In the genomic region with DNA sequence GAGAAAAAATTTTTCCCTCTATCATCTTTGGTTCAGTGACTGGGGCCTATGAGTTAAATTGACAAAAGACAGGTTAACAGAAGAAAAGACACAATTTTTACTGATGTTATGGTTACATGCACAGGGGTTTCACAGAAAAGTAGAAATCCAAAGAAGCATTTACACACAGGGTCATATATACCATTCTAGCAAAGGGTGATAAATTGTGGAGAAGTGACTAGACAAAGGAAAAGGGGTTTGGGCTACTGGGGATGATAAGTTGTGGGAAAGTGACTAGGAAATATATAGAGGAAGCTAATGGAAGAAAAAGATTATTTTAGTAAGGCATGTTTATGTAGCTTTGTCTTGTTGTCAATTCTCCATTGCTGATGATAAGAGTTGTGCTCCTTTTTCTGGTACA, we compare ENCODE assay signal across 23 cellular contexts.
DNase-seq lines count a peak whose midpoint lies in the region; ATAC-seq and TF ChIP-seq lines count a peak whose summit lies in the region.
"Had no signal": no experiment of that assay in that cellular context is flagged by ENCODE, and none has a peak within 500 bp of the region (broad histone marks: within the 10 kb centered on the region; RNA-seq: fewer than 3 reads in every experiment).

No MANE protein-coding gene starts in this region.

- CTCF ChIA-PET in HEK293 (lab: Yijun Ruan, JAX) (interaction anchor here (0.5 kb wide), 1 partner anchor 50 kb away, joined by 4 read pairs; no protein-coding TSS in a partner anchor), WTC11 (lab: Charles Lee) (interaction anchor here (1.1 kb wide), 1 partner anchor 18 kb away, joined by 3 read pairs; no protein-coding TSS in a partner anchor)

- POLR2A ChIA-PET in HEK293 (lab: Yijun Ruan, JAX) (no interaction called here), WTC11 (lab: Charles Lee) (no interaction called here)

- peaks cover 12% of the 10 kb centered on the region for H3K9me3 Mint-ChIP-seq in WTC11
- H3K9me3 Mint-ChIP-seq in chondrocyte (ENCODE audit: low read depth), result peaks cover 7% of the 10 kb centered on the region

- H3K4me3 Mint-ChIP-seq in WTC11, result no peak overlapping the region
- H3K4me3 Mint-ChIP-seq in chondrocyte (ENCODE audit: unreplicated experiment), result no peak overlapping the region
- H3K4me3 Mint-ChIP-seq: CD14-positive monocyte; CD4-positive, alpha-beta memory T cell; CD4-positive, CD25-positive, alpha-beta regulatory T cell; CD8-positive, alpha-beta memory T cell had no signal

- H3K9me3 ChIP-seq in HEK293 (ENCODE audit: control insufficient read depth, insufficient read depth, low read depth, low read length) (no peaks in the 10 kb centered on the region), left lung (peaks cover 0 to 7% of the 10 kb centered on the region in 2 donors)
- H3K9me3 ChIP-seq: BE2C had no signal

- TF ChIP-seq CTCF in HEK293 (tag by site-specific recombination; IDR thresholded peaks at IDR 0.05) (no peak), WTC11 (IDR thresholded peaks at IDR 0.05) (no peak), chondrocyte (IDR thresholded peaks at IDR 0.05) (no peak), left lung (IDR thresholded peaks at IDR 0.05) (no peak)

- DNase-seq in WTC11 (ENCODE audit: low spot score) (no peak), chondrocyte (ENCODE audit: low spot score) (no peak), left lung (no peak)
- DNase-seq in activated CD4-positive, alpha-beta T cell treated with anti-CD3 and anti-CD28 coated beads, Interleukin-2, amount 50 U/mL, for 1 hour, result no peak
- DNase-seq: 8988T; ACHN; BE2C; C1 segment of cervical spinal cord; CD4-positive, alpha-beta memory T cell; CD4-positive, CD25-positive, alpha-beta regulatory T cell; CD8-positive, alpha-beta memory T cell; COR-L47; DMS 273 treated with DMSO at 0.1 percent for 48 hours; DMS153; DMS53; DMS79; DND-41; EL; GDM1 had no signal

- ATAC-seq in WTC11, result no peak
- ATAC-seq in left lung, result no peak
- ATAC-seq: GM12878 had no signal

- peak overlapping the region; percentile 19; the same call in 1 of the 2 replicates for H3K27ac Mint-ChIP-seq in WTC11
- no peak overlapping the region for H3K27ac Mint-ChIP-seq in chondrocyte (ENCODE audit: unreplicated experiment)
- H3K27ac Mint-ChIP-seq: CD4-positive, alpha-beta memory T cell; CD4-positive, CD25-positive, alpha-beta regulatory T cell had no signal

- H3K27ac ChIP-seq in HEK293 (ENCODE audit: extremely low read depth, low read depth, low read length) (no peak overlapping the region), left lung (no peak overlapping the region)
- H3K27ac ChIP-seq: BLaER1 had no signal

- H3K4me3 ChIP-seq in HEK293 (ENCODE audit: low read depth, low read length) (no peak overlapping the region), left lung (no peak overlapping the region)
- H3K4me3 ChIP-seq: BLaER1, GM12878 had no signal

- H3K27me3 Mint-ChIP-seq in WTC11 (ENCODE audit: low read depth) (no peaks in the 10 kb centered on the region), chondrocyte (ENCODE audit: low read depth) (no peaks in the 10 kb centered on the region)
- H3K27me3 Mint-ChIP-seq: CD4-positive, alpha-beta memory T cell; CD4-positive, CD25-positive, alpha-beta regulatory T cell; CD8-positive, alpha-beta memory T cell had no signal

- H3K36me3 ChIP-seq in HEK293 (ENCODE audit: control insufficient read depth in 2 of 2, insufficient read depth in 1 of 2, low read length in 2 of 2), result no peaks in the 10 kb centered on the region
- no peaks in the 10 kb centered on the region for H3K36me3 ChIP-seq in left lung
- H3K36me3 ChIP-seq: BE2C, BLaER1 had no signal

- H3K4me1 Mint-ChIP-seq in WTC11 (peaks cover 50% of the 10 kb centered on the region), chondrocyte (ENCODE audit: low read depth) (no peaks in the 10 kb centered on the region)
- H3K4me1 Mint-ChIP-seq: CD4-positive, alpha-beta memory T cell; CD4-positive, CD25-positive, alpha-beta regulatory T cell; CD8-positive, alpha-beta memory T cell had no signal

- H3K36me3 Mint-ChIP-seq in WTC11 (peaks cover 23% of the 10 kb centered on the region), chondrocyte (ENCODE audit: low read depth) (peaks cover 3% of the 10 kb centered on the region)
- H3K36me3 Mint-ChIP-seq: CD4-positive, alpha-beta memory T cell; CD4-positive, CD25-positive, alpha-beta regulatory T cell had no signal

- no peaks in the 10 kb centered on the region for H3K27me3 ChIP-seq in left lung
- H3K27me3 ChIP-seq: BE2C, BLaER1 had no signal

- intact Hi-C loops in left lung (cut with DNase I), result no loop called here

- H3K4me1 ChIP-seq in HEK293 (ENCODE audit: control insufficient read depth, insufficient read depth, low read length), result 0 out of 2 replicates have a peak, but pooled peaks cover 2% of the 10 kb centered on the region
- peaks cover 0 to 8% of the 10 kb centered on the region in 2 donors for H3K4me1 ChIP-seq in left lung
- H3K4me1 ChIP-seq: BE2C, BLaER1 had no signal

TF ChIP-seq in HEK293, 187 proteins besides CTCF, POLR2A, EP300 and RAD21 (continues in another document):
- TF ChIP-seq ZBTB17 (tag by site-specific recombination; IDR thresholded peaks at IDR 0.05) (no peak), ZNF623 (tag by site-specific recombination; IDR thresholded peaks at IDR 0.05) (no peak), ZNF223 (tag by site-specific recombination; IDR thresholded peaks at IDR 0.05) (no peak), ZNF473 (tag by site-specific recombination; IDR thresholded peaks at IDR 0.05) (no peak), ZNF555 (tag by site-specific recombination; conservative IDR thresholded peaks at IDR 0.05) (no peak), ZBTB7A (tag by site-specific recombination; IDR thresholded peaks at IDR 0.05; ENCODE audit: low read depth) (no peak), ZNF211 (tag by site-specific recombination; IDR thresholded peaks at IDR 0.05; ENCODE audit: low read depth) (peak; percentile 98), SETDB1 (IDR thresholded peaks at IDR 0.05; ENCODE audit: insufficient read length, low read length) (peak; percentile 44), ZBTB21 (tag by site-specific recombination; IDR thresholded peaks at IDR 0.05) (no peak), ZNF174 (tag by site-specific recombination; IDR thresholded peaks at IDR 0.05) (no peak), BCL11A (tag by site-specific recombination; IDR thresholded peaks at IDR 0.05; ENCODE audit: low read depth) (no peak), ZNF19 (tag by site-specific recombination; IDR thresholded peaks at IDR 0.05; ENCODE audit: low read depth) (no peak), ZNF335 (tag by site-specific recombination; conservative IDR thresholded peaks at IDR 0.05) (no peak), SALL2 (tag by site-specific recombination; IDR thresholded peaks at IDR 0.05; ENCODE audit: borderline replicate concordance) (no peak)
- TF ChIP-seq, protein P1, sequence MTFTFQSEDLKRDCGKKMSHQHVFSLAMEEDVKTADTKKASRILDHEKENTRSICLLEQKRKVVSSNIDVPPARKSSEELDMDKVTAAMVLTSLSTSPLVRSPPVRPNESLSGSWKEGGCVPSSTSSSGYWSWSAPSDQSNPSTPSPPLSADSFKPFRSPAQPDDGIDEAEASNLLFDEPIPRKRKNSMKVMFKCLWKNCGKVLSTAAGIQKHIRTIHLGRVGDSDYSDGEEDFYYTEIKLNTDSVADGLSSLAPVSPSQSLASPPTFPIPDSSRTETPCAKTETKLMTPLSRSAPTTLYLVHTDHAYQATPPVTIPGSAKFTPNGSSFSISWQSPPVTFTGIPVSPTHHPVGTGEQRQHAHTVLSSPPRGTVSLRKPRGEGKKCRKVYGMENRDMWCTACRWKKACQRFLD (tag by site-specific recombination; IDR thresholded peaks at IDR 0.05), result no peak

TF ChIP-seq in WTC11, 78 proteins besides CTCF, POLR2A, EP300 and RAD21 (continues in another document):
- TF ChIP-seq, protein P2, sequence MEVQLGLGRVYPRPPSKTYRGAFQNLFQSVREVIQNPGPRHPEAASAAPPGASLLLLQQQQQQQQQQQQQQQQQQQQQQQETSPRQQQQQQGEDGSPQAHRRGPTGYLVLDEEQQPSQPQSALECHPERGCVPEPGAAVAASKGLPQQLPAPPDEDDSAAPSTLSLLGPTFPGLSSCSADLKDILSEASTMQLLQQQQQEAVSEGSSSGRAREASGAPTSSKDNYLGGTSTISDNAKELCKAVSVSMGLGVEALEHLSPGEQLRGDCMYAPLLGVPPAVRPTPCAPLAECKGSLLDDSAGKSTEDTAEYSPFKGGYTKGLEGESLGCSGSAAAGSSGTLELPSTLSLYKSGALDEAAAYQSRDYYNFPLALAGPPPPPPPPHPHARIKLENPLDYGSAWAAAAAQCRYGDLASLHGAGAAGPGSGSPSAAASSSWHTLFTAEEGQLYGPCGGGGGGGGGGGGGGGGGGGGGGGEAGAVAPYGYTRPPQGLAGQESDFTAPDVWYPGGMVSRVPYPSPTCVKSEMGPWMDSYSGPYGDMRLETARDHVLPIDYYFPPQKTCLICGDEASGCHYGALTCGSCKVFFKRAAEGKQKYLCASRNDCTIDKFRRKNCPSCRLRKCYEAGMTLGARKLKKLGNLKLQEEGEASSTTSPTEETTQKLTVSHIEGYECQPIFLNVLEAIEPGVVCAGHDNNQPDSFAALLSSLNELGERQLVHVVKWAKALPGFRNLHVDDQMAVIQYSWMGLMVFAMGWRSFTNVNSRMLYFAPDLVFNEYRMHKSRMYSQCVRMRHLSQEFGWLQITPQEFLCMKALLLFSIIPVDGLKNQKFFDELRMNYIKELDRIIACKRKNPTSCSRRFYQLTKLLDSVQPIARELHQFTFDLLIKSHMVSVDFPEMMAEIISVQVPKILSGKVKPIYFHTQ (CRISPR knock-in tag; IDR thresholded peaks at IDR 0.05), result no peak
